19 cellular contexts compared by ENCODE assay signal in the genomic region with DNA sequence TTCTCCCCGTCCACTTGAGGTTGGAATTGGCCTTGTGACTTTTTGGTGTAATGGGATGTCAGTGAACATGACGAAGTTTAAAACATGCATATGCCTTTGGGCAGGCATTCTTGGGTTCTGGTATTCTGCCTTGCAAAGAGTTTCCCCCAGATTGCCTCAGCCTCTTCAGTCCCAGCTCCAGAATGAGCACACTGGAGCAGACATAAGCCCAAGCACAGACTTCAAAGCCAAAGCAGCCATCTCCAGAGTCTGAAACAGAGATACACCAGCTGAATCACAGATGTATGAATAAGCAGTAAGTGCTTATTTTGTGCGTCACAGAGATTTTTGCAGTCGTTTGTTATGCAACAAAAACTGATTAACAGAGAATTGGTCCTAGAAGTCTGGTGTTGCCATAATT.
DNase-seq lines count a peak whose midpoint lies in the region; ATAC-seq and TF ChIP-seq lines count a peak whose summit lies in the region.
"Had no signal": no experiment of that assay in that cellular context is flagged by ENCODE, and none has a peak within 500 bp of the region (broad histone marks: within the 10 kb centered on the region; RNA-seq: fewer than 3 reads in every experiment).

No MANE protein-coding gene starts in this region.

- no peaks in the 10 kb centered on the region for H3K27me3 Mint-ChIP-seq in activated CD4-positive, alpha-beta memory T cell treated with anti-CD3 and anti-CD28 coated beads for 36 hours
- H3K27me3 Mint-ChIP-seq: activated naive CD8-positive, alpha-beta T cell treated with anti-CD3 and anti-CD28 coated beads, Interleukin-2, amount 50 U/mL, for 24 hours; central memory CD8-positive, alpha-beta T cell had no signal

- peak; percentile 58 for ATAC-seq in lung (ENCODE audit: insufficient read depth, low FRiP score)
- no peak for ATAC-seq in stimulated activated naive CD8-positive, alpha-beta T cell treated with anti-CD3 and anti-CD28 coated beads, Interleukin-15, Interleukin-2, amounts not matched to agents 100 U/mL and 50 U/mL, for 24 hours
- no peak for ATAC-seq in psoas muscle
- no peak for ATAC-seq in GM21529 (IDR thresholded peaks at IDR 0.05; ENCODE audit: unreplicated experiment)
- ATAC-seq: activated naive CD8-positive, alpha-beta T cell treated with anti-CD3 and anti-CD28 coated beads, Interleukin-2, amount 50 U/mL, for 24 hours; foreskin keratinocyte; K562 had no signal

- no peak overlapping the region for H3K27ac ChIP-seq in lung (ENCODE audit: low read depth in 1 of 2, low read length in 1 of 2)
- H3K27ac ChIP-seq in psoas muscle, result no peak overlapping the region
- H3K27ac ChIP-seq: foreskin keratinocyte, neural progenitor cell had no signal

- H3K27ac Mint-ChIP-seq in activated CD4-positive, alpha-beta memory T cell treated with anti-CD3 and anti-CD28 coated beads for 36 hours, result no peak overlapping the region
- H3K27ac Mint-ChIP-seq: activated naive CD8-positive, alpha-beta T cell treated with anti-CD3 and anti-CD28 coated beads, Interleukin-2, amount 50 U/mL, for 24 hours; mesothelial cell of epicardium; neural progenitor cell had no signal

- no peaks in the 10 kb centered on the region for H3K4me1 Mint-ChIP-seq in activated CD4-positive, alpha-beta memory T cell treated with anti-CD3 and anti-CD28 coated beads for 36 hours (ENCODE audit: low read depth)
- H3K4me1 Mint-ChIP-seq: activated naive CD8-positive, alpha-beta T cell treated with anti-CD3 and anti-CD28 coated beads, Interleukin-2, amount 50 U/mL, for 24 hours; central memory CD8-positive, alpha-beta T cell; neural progenitor cell had no signal

- peak; percentile 52 for DNase-seq in AG09319 (ENCODE audit: extremely low read depth, low read depth)
- peak; percentile 15 for DNase-seq in HT1080 (ENCODE audit: low read depth)
- peak; percentile 93 for DNase-seq in dedifferentiated amniotic fluid mesenchymal stem cell (ENCODE audit: extremely low spot score)
- DNase-seq in lung (ENCODE audit: low spot score), result no peak
- DNase-seq in stimulated activated naive CD8-positive, alpha-beta T cell treated with anti-CD3 and anti-CD28 coated beads, Interleukin-15, Interleukin-2, amounts not matched to agents 100 U/mL and 50 U/mL, for 24 hours, result no peak
- DNase-seq in activated CD4-positive, alpha-beta memory T cell treated with anti-CD3 and anti-CD28 coated beads for 36 hours, result no peak
- DNase-seq in psoas muscle, result no peak
- DNase-seq: activated CD4-positive, alpha-beta T cell treated with anti-CD3 and anti-CD28 coated beads for 1 hour; activated naive CD8-positive, alpha-beta T cell treated with anti-CD3 and anti-CD28 coated beads, Interleukin-2, amount 50 U/mL, for 24 hours; effector CD8-positive, alpha-beta T cell; foreskin keratinocyte; NCI-H2029; NCI-H446 treated with DMSO at 0.1 percent for 48 hours; NK-92 treated with Interleukin-12 subunit alpha and Interleukin-12 subunit beta, amount 100 ng/mL, for 24 hours had no signal

- no peak overlapping the region for H3K4me3 Mint-ChIP-seq in activated CD4-positive, alpha-beta memory T cell treated with anti-CD3 and anti-CD28 coated beads for 36 hours
- H3K4me3 Mint-ChIP-seq: activated naive CD8-positive, alpha-beta T cell treated with anti-CD3 and anti-CD28 coated beads, Interleukin-2, amount 50 U/mL, for 24 hours; central memory CD8-positive, alpha-beta T cell; mesothelial cell of epicardium; neural progenitor cell had no signal

- H3K36me3 ChIP-seq in lung (ENCODE audit: control insufficient read depth in 2 of 2, insufficient read depth in 2 of 2, low read length in 2 of 2) (no peaks in the 10 kb centered on the region), psoas muscle (ENCODE audit: insufficient read depth in 1 of 2, low read depth in 1 of 2) (no peaks in the 10 kb centered on the region)
- H3K36me3 ChIP-seq: neural progenitor cell had no signal

- no peaks in the 10 kb centered on the region for H3K9me3 ChIP-seq in lung (ENCODE audit: control insufficient read depth in 2 of 2, insufficient read depth in 1 of 2, low read length in 1 of 2)
- no peaks in the 10 kb centered on the region for H3K9me3 ChIP-seq in psoas muscle

- POLR2A ChIA-PET in activated CD4-positive, alpha-beta memory T cell treated with anti-CD3 and anti-CD28 coated beads for 36 hours (lab: Charles Lee), result no interaction called here

- H3K4me1 ChIP-seq in lung (ENCODE audit: control insufficient read depth in 2 of 2, insufficient read depth in 2 of 2, low read length in 2 of 2) (no peaks in the 10 kb centered on the region), psoas muscle (no peaks in the 10 kb centered on the region)
- H3K4me1 ChIP-seq: foreskin keratinocyte, neural progenitor cell had no signal

- CTCF ChIA-PET in activated CD4-positive, alpha-beta memory T cell treated with anti-CD3 and anti-CD28 coated beads for 36 hours (lab: Charles Lee), result no interaction called here

- H3K9me3 Mint-ChIP-seq in activated CD4-positive, alpha-beta memory T cell treated with anti-CD3 and anti-CD28 coated beads for 36 hours, result peaks cover 7% of the 10 kb centered on the region
- H3K9me3 Mint-ChIP-seq: neural progenitor cell had no signal

- intact Hi-C loops in activated CD4-positive, alpha-beta memory T cell treated with anti-CD3 and anti-CD28 coated beads for 36 hours (cut with micrococcal nuclease), result no loop called here
- intact Hi-C loops in psoas muscle (cut with DNase I), result no loop called here

- TF ChIP-seq CTCF in AG09319 (IDR thresholded peaks at IDR 0.05; ENCODE audit: low read depth, low read length) (no peak), lung (IDR thresholded peaks at IDR 0.05; ENCODE audit: control extremely low read depth, extremely low read depth) (no peak), psoas muscle (IDR thresholded peaks at IDR 0.05) (no peak)

- no peaks in the 10 kb centered on the region for H3K36me3 Mint-ChIP-seq in activated CD4-positive, alpha-beta memory T cell treated with anti-CD3 and anti-CD28 coated beads for 36 hours
- H3K36me3 Mint-ChIP-seq: mesothelial cell of epicardium, neural progenitor cell had no signal

- 74 to 81% methylated on average over 4 of the region's 4 CpGs for WGBS in lung, 2 donors
- WGBS in psoas muscle, 3 donors, result 57 to 61% (median 58%) methylated on average over 4 of the region's 4 CpGs

- H3K4me3 ChIP-seq in lung (no peak overlapping the region), psoas muscle (no peak overlapping the region)
- H3K4me3 ChIP-seq: K562, neural progenitor cell had no signal

- H3K27me3 ChIP-seq in lung (ENCODE audit: control insufficient read depth, insufficient read depth), result no peaks in the 10 kb centered on the region
- no peaks in the 10 kb centered on the region for H3K27me3 ChIP-seq in psoas muscle (ENCODE audit: insufficient read depth in 3 of 3, low read length in 2 of 3)
- H3K27me3 ChIP-seq: foreskin keratinocyte, neural progenitor cell had no signal

Comparison
In these comparisons a context has a peak if more than half of its experiments do, and no peak if none do; other contexts are left out.
1. DNase-seq: peak in AG09319 (single experiment), HT1080 (single experiment) and dedifferentiated amniotic fluid mesenchymal stem cell (single experiment); none in lung (single experiment), stimulated activated naive CD8-positive, alpha-beta T cell treated with anti-CD3 and anti-CD28 coated beads, Interleukin-15, Interleukin-2, amounts not matched to agents 100 U/mL and 50 U/mL, for 24 hours (single experiment), activated CD4-positive, alpha-beta memory T cell treated with anti-CD3 and anti-CD28 coated beads for 36 hours (single experiment) and psoas muscle (0 of 2).